ENCODE assay signal across 8 cellular contexts in the genomic region with DNA sequence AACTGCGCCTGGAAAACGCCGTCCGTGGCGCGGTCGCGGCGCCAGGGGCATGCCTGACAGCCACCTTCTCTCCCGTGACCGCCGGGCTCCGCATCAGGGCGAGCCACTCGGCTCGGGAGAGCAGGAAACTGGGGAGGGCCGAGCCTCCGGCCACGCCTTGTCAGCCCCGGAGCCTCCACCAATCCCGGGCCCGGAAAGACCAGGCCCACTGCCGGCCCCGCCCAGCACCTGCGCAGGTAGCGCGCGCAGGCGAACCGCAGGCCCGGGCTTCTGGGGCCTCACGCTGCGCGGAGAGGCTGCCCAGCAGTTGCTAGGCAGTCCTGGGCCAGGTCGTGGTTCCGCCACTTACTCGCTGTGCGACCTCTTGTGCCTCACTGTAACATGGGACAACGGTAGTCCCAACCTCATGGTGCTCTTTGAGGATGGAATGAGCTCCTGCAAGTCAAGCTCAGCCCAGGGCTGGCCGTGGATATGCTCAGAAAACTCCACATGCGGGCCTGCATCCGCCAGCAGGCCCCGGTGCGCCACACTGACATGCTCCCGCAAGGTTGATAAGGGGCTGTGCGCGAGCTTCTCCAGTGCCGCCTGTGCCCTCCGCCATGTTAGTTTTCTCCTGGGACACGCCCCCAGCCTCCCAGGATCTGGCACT.
DNase-seq lines count a peak whose midpoint lies in the region; ATAC-seq, FAIRE-seq and TF ChIP-seq lines count a peak whose summit lies in the region.

No MANE protein-coding gene starts in this region.

- no peak overlapping the region for H3K9ac ChIP-seq in neuronal stem cell (ENCODE audit: low read depth, low read length, poor library complexity)

- no peaks in the 10 kb centered on the region for H3K79me1 ChIP-seq in neuronal stem cell (ENCODE audit: low read depth, low read length)

- no peak for FAIRE-seq in GM12891 (lab: Jason Lieb, UNC)

- peak overlapping the region; percentile 82 for H3K4me2 ChIP-seq in neuronal stem cell (ENCODE audit: insufficient read depth, low read length, poor library complexity, severe bottlenecking)

- H2AK5ac ChIP-seq in neuronal stem cell (ENCODE audit: low read depth, low read length) = no peak overlapping the region

- no peak overlapping the region for H2BK120ac ChIP-seq in neuronal stem cell (ENCODE audit: low read depth, low read length)

- H3K27ac ChIP-seq in CD8-positive, alpha-beta T cell (ENCODE audit: low read depth, low read length) = no peak overlapping the region
- no peak overlapping the region for H3K27ac ChIP-seq in neuronal stem cell (replicated peaks; ENCODE audit: low read length)

- H3K4me3 Mint-ChIP-seq in CD8-positive, alpha-beta T cell = peak overlapping the region; percentile 69
- peak overlapping the region; percentile 60 to 74 (median 62) for H3K4me3 Mint-ChIP-seq in T-cell

- no peak overlapping the region for H4K8ac ChIP-seq in neuronal stem cell (ENCODE audit: low read depth, low read length)

- H3K4me1 Mint-ChIP-seq in CD8-positive, alpha-beta T cell (ENCODE audit: low read depth) = peaks cover 10% of the 10 kb centered on the region
- H3K4me1 Mint-ChIP-seq in T-cell = peaks cover 6 to 12% (median 6%) of the 10 kb centered on the region in 3 donors

- H4K91ac ChIP-seq in neuronal stem cell (ENCODE audit: low read depth, low read length, poor library complexity) = no peak overlapping the region

- H3K14ac ChIP-seq in neuronal stem cell (ENCODE audit: low read length) = peak overlapping the region; percentile 47

- POLR2A ChIA-PET in CD8-positive, alpha-beta T cell (lab: Charles Lee) = no interaction called here
- POLR2A ChIA-PET in T-cell (lab: Charles Lee) = no interaction called here

- H3K4me3 ChIP-seq in CD8-positive, alpha-beta T cell (ENCODE audit: low read depth, low read length) = peak overlapping the region; percentile 46
- peak overlapping the region in 1 of 2 donors; percentile 73 for H3K4me3 ChIP-seq in neuronal stem cell (ENCODE audit: low read length in 2 of 2)

- no peaks in the 10 kb centered on the region for H3K36me3 ChIP-seq in CD8-positive, alpha-beta T cell (ENCODE audit: insufficient read depth, low read length)
- no peaks in the 10 kb centered on the region for H3K36me3 ChIP-seq in neuronal stem cell (replicated peaks in 1 of 2; ENCODE audit: control insufficient read depth in 2 of 2, insufficient read depth in 2 of 2, low read length in 2 of 2)

- H2BK5ac ChIP-seq in neuronal stem cell (ENCODE audit: low read length) = no peak overlapping the region

- H2AFZ ChIP-seq in neuronal stem cell (ENCODE audit: low read length) = no peak overlapping the region

- no peak overlapping the region for H3K4ac ChIP-seq in neuronal stem cell (ENCODE audit: low read length)

- H3K27ac Mint-ChIP-seq in CD8-positive, alpha-beta T cell = no peak overlapping the region
- H3K27ac Mint-ChIP-seq in T-cell = no peak overlapping the region

- WGBS in neuronal stem cell (ENCODE audit: extremely low coverage in 2 of 2, insufficient read length in 2 of 2, insufficient replicate concordance in 1 of 2), 2 donors = no CpG with 5 or more reads among the region's 50 CpGs

- peak overlapping the region; percentile 3 for H3K23ac ChIP-seq in neuronal stem cell (ENCODE audit: low read depth, low read length, poor library complexity)

- peaks cover 4% of the 10 kb centered on the region for H3K4me1 ChIP-seq in CD8-positive, alpha-beta T cell (ENCODE audit: insufficient read depth, low read length)
- H3K4me1 ChIP-seq in neuronal stem cell (ENCODE audit: control insufficient read depth in 2 of 2, insufficient read depth in 1 of 2, low read depth in 1 of 2, low read length in 2 of 2) = peaks cover 0 to 16% of the 10 kb centered on the region in 2 donors

- TF ChIP-seq CTCF in CD8-positive, alpha-beta T cell (IDR thresholded peaks at IDR 0.05) = no peak

- H3K18ac ChIP-seq in neuronal stem cell (ENCODE audit: low read length) = peak overlapping the region; percentile 76

- no peaks in the 10 kb centered on the region for H3K9me3 Mint-ChIP-seq in CD8-positive, alpha-beta T cell
- H3K9me3 Mint-ChIP-seq in T-cell = no peaks in the 10 kb centered on the region

- intact Hi-C loops in CD8-positive, alpha-beta T cell (cut with DNase I, micrococcal nuclease) = no loop called here

- H3K9me3 ChIP-seq in CD8-positive, alpha-beta T cell (ENCODE audit: low read length) = no peaks in the 10 kb centered on the region
- no peaks in the 10 kb centered on the region for H3K9me3 ChIP-seq in neuronal stem cell (replicated peaks in 1 of 2; ENCODE audit: control insufficient read depth in 2 of 2, insufficient read depth in 1 of 2, low read depth in 1 of 2, low read length in 2 of 2)

- DNase-seq in CD8-positive, alpha-beta T cell = no peak
- DNase-seq in T-cell (peak in 9 of 34 experiments; percentile 5 to 38 (median 12)), germinal center (ENCODE audit: low spot score) (peak; percentile 44), neuronal stem cell (ENCODE audit: low spot score) (peak; percentile 23), GM12891 (ENCODE audit: insufficient read length, low spot score) (no peak), globus pallidus (ENCODE audit: low spot score) (no peak)

- no peak for ATAC-seq in CD8-positive, alpha-beta T cell
- ATAC-seq in T-cell (replicated peaks in 1 of 4) = peak; percentile 53 to 81 (median 74)
- ATAC-seq in HG03097 (IDR thresholded peaks at IDR 0.05; ENCODE audit: low FRiP score, unreplicated experiment) = no peak
- ATAC-seq in GM18498 (IDR thresholded peaks at IDR 0.05; ENCODE audit: unreplicated experiment) = no peak

- no peaks in the 10 kb centered on the region for H3K36me3 Mint-ChIP-seq in CD8-positive, alpha-beta T cell
- H3K36me3 Mint-ChIP-seq in T-cell = no peaks in the 10 kb centered on the region

- CTCF ChIA-PET in CD8-positive, alpha-beta T cell (lab: Charles Lee) = no interaction called here
- CTCF ChIA-PET in T-cell (lab: Charles Lee) = interaction anchor here (0.6 kb wide), 3 partner anchors 421 to 1115 kb away, joined by 3 to 4 read pairs (median 3); no protein-coding TSS in a partner anchor

- H3K27me3 ChIP-seq in CD8-positive, alpha-beta T cell (ENCODE audit: insufficient read depth, low read length) = peaks cover 5% of the 10 kb centered on the region
- peaks cover 3 to 90% (median 61%) of the 10 kb centered on the region in 3 experiments for H3K27me3 ChIP-seq in neuronal stem cell (ENCODE audit: control insufficient read depth in 3 of 3, insufficient read depth in 3 of 3, low read depth in 1 of 3, low read length in 3 of 3)

- peak overlapping the region; percentile 35 for H2BK15ac ChIP-seq in neuronal stem cell (ENCODE audit: low read length)

- no peak for TF ChIP-seq POLR2A in GM12891 (IDR thresholded peaks at IDR 0.05; ENCODE audit: low read depth, low read length)

- peaks cover 33% of the 10 kb centered on the region for H3K27me3 Mint-ChIP-seq in CD8-positive, alpha-beta T cell (ENCODE audit: low read depth)
- peaks cover 47 to 57% of the 10 kb centered on the region in 2 donors for H3K27me3 Mint-ChIP-seq in T-cell

- no peak overlapping the region for H2BK12ac ChIP-seq in neuronal stem cell (ENCODE audit: low read length)

TF ChIP-seq in GM12891, 5 proteins besides CTCF, POLR2A, EP300 and RAD21:
- TF ChIP-seq POLR2AphosphoS5 (IDR thresholded peaks at IDR 0.05; ENCODE audit: low read depth, low read length) = no peak
- no peak for TF ChIP-seq TAF1 (IDR thresholded peaks at IDR 0.05; ENCODE audit: low read depth, low read length)
- no peak for TF ChIP-seq PAX5 (IDR thresholded peaks at IDR 0.05; ENCODE audit: insufficient read depth, low read length, severe bottlenecking)
- no peak for TF ChIP-seq POU2F2 (IDR thresholded peaks at IDR 0.05; ENCODE audit: low read depth, low read length)
- no peak for TF ChIP-seq SPI1 (IDR thresholded peaks at IDR 0.05; ENCODE audit: low read depth, low read length)
TF ChIP-seq in GM12891: peak in this region for 0.

Comparison
In these comparisons a context has a peak if more than half of its experiments do, and no peak if none do; other contexts are left out.
1. ATAC-seq: peak in T-cell (4 of 4); none in CD8-positive, alpha-beta T cell (single experiment), HG03097 (single experiment) and GM18498 (single experiment).
2. DNase-seq: peak in germinal center (single experiment) and neuronal stem cell (single experiment); none in CD8-positive, alpha-beta T cell (0 of 7), GM12891 (single experiment) and globus pallidus (single experiment).